ENCODE assay signal across 1 cellular context in genomic region chr13:50340146-50340545, GRCh38.
TF ChIP-seq lines count a peak whose summit lies in the region.

No MANE protein-coding gene starts in this region.

TF ChIP-seq in WTC11, 78 proteins besides CTCF, POLR2A, EP300 and RAD21 (continued from another document):
- no peak for TF ChIP-seq ATF6 (CRISPR knock-in tag; IDR thresholded peaks at IDR 0.05)
- no peak for TF ChIP-seq IRF1 (CRISPR knock-in tag; IDR thresholded peaks at IDR 0.05)
- no peak for TF ChIP-seq PRRX2 (CRISPR knock-in tag; IDR thresholded peaks at IDR 0.05)
- TF ChIP-seq FOXP1 (CRISPR knock-in tag; IDR thresholded peaks at IDR 0.05; ENCODE audit: borderline replicate concordance) = no peak
- no peak for TF ChIP-seq CDX4 (CRISPR knock-in tag; IDR thresholded peaks at IDR 0.05; ENCODE audit: borderline replicate concordance)
- no peak for TF ChIP-seq ZNF423 (CRISPR knock-in tag; IDR thresholded peaks at IDR 0.05)
- TF ChIP-seq OVOL2 (CRISPR knock-in tag; IDR thresholded peaks at IDR 0.05; ENCODE audit: borderline replicate concordance) = no peak
- TF ChIP-seq CREB1 (CRISPR knock-in tag; IDR thresholded peaks at IDR 0.05) = no peak
- TF ChIP-seq AFF4 (CRISPR knock-in tag; IDR thresholded peaks at IDR 0.05; ENCODE audit: borderline replicate concordance) = no peak
- TF ChIP-seq ETV6 (CRISPR knock-in tag; IDR thresholded peaks at IDR 0.05) = no peak
- no peak for TF ChIP-seq ZBTB21 (CRISPR knock-in tag; IDR thresholded peaks at IDR 0.05; ENCODE audit: borderline replicate concordance)
- TF ChIP-seq HMGA2 (CRISPR knock-in tag; IDR thresholded peaks at IDR 0.05) = no peak
- TF ChIP-seq SMAD3 (CRISPR knock-in tag; IDR thresholded peaks at IDR 0.05; ENCODE audit: borderline replicate concordance) = no peak
- no peak for TF ChIP-seq TP53 (CRISPR knock-in tag; IDR thresholded peaks at IDR 0.05)
- no peak for TF ChIP-seq NFATC4 (CRISPR knock-in tag; IDR thresholded peaks at IDR 0.05)
- TF ChIP-seq ZNF232 (CRISPR knock-in tag; IDR thresholded peaks at IDR 0.05) = no peak
- TF ChIP-seq ZNF317 (CRISPR knock-in tag; IDR thresholded peaks at IDR 0.05; ENCODE audit: borderline replicate concordance, low read depth) = no peak
- TF ChIP-seq FOXP4 (CRISPR knock-in tag; IDR thresholded peaks at IDR 0.05) = no peak
- no peak for TF ChIP-seq PRDM15 (CRISPR knock-in tag; IDR thresholded peaks at IDR 0.05)
